In genomic region chr2:218395826-218396687, GRCh38 we compare ENCODE assay signal across 8 cellular contexts. TPM values are rescaled to one million over a fixed set of nuclear protein-coding genes. Genes with fewer than 3 reads are reported as not detected.
DNase-seq lines count a peak whose midpoint lies in the region; FAIRE-seq and TF ChIP-seq lines count a peak whose summit lies in the region.

No MANE protein-coding gene starts in this region.

- H3K27me3 Mint-ChIP-seq in neural crest cell (ENCODE audit: low read depth) = peaks cover 36% of the 10 kb centered on the region

- DNase-seq in HCEC 1CT (peak; percentile 97), MG63 (peak; percentile 96), SHP77 (lab: John Stamatoyannopoulos, UW) (peak; percentile 85), activated gamma-delta T cell treated with Interleukin-2 at 50 U/mL for 16 hours (peak; percentile 91), foreskin fibroblast (peak; percentile 97 to 98), neural crest cell (ENCODE audit: low read depth, low spot score) (peak; percentile 86)

- H3K36me3 Mint-ChIP-seq in neural crest cell (ENCODE audit: low read depth) = no peaks in the 10 kb centered on the region

- H3K4me3 ChIP-seq in MG63 = peak overlapping the region; percentile 97
- H3K4me3 ChIP-seq in foreskin fibroblast (ENCODE audit: low read depth in 1 of 2, low read length in 2 of 2) = peak overlapping the region; percentile 70 to 89
- peak overlapping the region; percentile 67 to 92 for H3K4me3 ChIP-seq in stomach smooth muscle (ENCODE audit: low read length in 2 of 2)

- H3K27ac ChIP-seq in stomach smooth muscle (ENCODE audit: low read length) = peak overlapping the region; percentile 99

- H3K36me3 ChIP-seq in MG63 = peaks cover 4% of the 10 kb centered on the region
- no peaks in the 10 kb centered on the region for H3K36me3 ChIP-seq in stomach smooth muscle (ENCODE audit: control insufficient read depth in 2 of 2, insufficient read depth in 2 of 2, low read length in 2 of 2)

- peak; percentile 89 for TF ChIP-seq CTCF in foreskin fibroblast (IDR thresholded peaks at IDR 0.05; ENCODE audit: low read depth, low read length)
- peak; percentile 97 for TF ChIP-seq CTCF in neural crest cell (conservative IDR thresholded peaks at IDR 0.05)

- no peaks in the 10 kb centered on the region for H3K9me3 Mint-ChIP-seq in neural crest cell

- H3K4me1 Mint-ChIP-seq in neural crest cell = peaks cover 23% of the 10 kb centered on the region

- H3K9me3 ChIP-seq in MG63 (no peaks in the 10 kb centered on the region), stomach smooth muscle (ENCODE audit: control insufficient read depth in 2 of 2, low read length in 2 of 2) (no peaks in the 10 kb centered on the region)

- peak; percentile 83 for FAIRE-seq in G401.6 (lab: Jason Lieb, UNC)

- peak overlapping the region; percentile 99 for H3K4me3 Mint-ChIP-seq in neural crest cell

- H3K27me3 ChIP-seq in MG63 = no peaks in the 10 kb centered on the region
- no peaks in the 10 kb centered on the region for H3K27me3 ChIP-seq in stomach smooth muscle (ENCODE audit: control insufficient read depth in 1 of 2, insufficient read depth in 2 of 2, low read length in 2 of 2)

- peaks cover 32% of the 10 kb centered on the region for H3K4me1 ChIP-seq in stomach smooth muscle (ENCODE audit: control insufficient read depth, insufficient read depth, low read length)

- peak overlapping the region; percentile 99 for H3K27ac Mint-ChIP-seq in neural crest cell (ENCODE audit: unreplicated experiment)

- peak overlapping the region; percentile 91 to 94 for H3K9ac ChIP-seq in stomach smooth muscle (ENCODE audit: low read length in 2 of 2)

RNA-seq across cellular contexts. Expression of gene CTDSP1, which starts 3.6 kb away (rescaled TPM):
- total RNA-seq in MG63 (2014; rRNA removed; shearing (Covaris generic); ENCODE audit: low replicate concordance) = 82.9 and 84.6 TPM in 2 replicates
- 46.4 TPM in 2 replicates for total RNA-seq in neural crest cell

RNA-seq across cellular contexts. Expression of gene SLC11A1, which starts 14.0 kb away (rescaled TPM):
- 0.03 TPM in 1 of 2 replicates, not detected in the other for total RNA-seq in MG63 (2014; rRNA removed; shearing (Covaris generic); ENCODE audit: low replicate concordance)
- total RNA-seq in neural crest cell = 0.09 TPM in 1 of 2 replicates, not detected in the other

RNA-seq across cellular contexts. Expression of gene VIL1, which starts 22.9 kb away (rescaled TPM):
- not detected in 2 replicates for total RNA-seq in MG63 (2014; rRNA removed; shearing (Covaris generic); ENCODE audit: low replicate concordance)
- not detected in 2 replicates for total RNA-seq in neural crest cell

RNA-seq across cellular contexts. Expression of gene CATIP, which starts 39.4 kb away (rescaled TPM):
- total RNA-seq in MG63 (2014; rRNA removed; shearing (Covaris generic); ENCODE audit: low replicate concordance) = not detected in 2 replicates
- 0.30 TPM in 1 of 2 replicates, not detected in the other for total RNA-seq in neural crest cell

Comparison
In these comparisons a context has a peak if more than half of its experiments do, and no peak if none do; other contexts are left out.
1. Peak in every context shown above with its lines: DNase-seq, H3K4me3 ChIP-seq and H3K27ac ChIP-seq.